11 cellular contexts compared by ENCODE assay signal in the genomic region with DNA sequence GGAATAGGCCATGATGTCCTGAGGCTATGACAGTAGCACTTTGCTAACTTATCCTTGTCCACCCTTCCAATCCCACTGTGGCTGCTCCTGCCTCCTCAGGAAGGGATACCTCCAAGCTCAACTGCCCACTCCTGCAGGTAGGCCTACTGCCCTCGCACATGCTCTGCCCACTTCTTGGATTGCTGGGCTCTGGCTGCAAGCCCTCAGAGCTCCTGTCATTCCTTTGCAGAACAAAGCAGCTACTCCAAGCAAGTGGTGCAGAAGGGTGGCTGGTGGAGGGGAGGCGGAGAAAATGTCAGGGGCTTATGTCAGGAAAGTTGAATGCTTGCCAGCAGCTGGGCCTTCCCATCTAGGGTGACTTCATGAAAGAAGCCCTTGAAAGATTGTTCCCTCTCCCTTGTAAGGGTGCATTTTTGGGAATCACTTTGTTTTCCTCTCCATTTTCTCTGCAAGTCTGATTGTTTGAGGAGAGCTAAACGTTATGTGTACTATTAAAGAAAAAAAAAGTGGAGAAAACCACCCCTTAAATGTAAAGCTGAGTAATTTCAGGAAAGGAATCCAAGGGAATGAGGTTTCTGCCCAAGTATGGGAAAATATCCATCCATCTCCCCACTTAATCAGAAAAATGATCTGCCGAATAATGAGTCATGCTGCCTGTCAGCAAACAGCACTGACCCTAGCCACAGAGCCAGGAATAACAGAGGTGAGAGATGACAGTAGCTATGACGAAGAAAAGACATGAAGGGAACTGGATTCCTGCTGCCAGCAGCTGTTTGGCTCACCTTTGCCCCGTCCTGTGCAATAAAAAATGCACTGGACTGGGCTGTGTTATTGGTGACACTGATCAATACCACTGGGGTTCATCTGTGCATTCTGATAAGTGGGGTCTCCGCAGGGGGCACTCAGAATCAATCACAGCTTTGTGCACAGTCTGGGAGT.
A peak's percentile ranks its signal among the peaks of the same experiment; 100 is the strongest.
DNase-seq lines count a peak whose midpoint lies in the region; ATAC-seq and TF ChIP-seq lines count a peak whose summit lies in the region.
"Had no signal": no experiment of that assay in that cellular context is flagged by ENCODE, and none has a peak within 500 bp of the region (broad histone marks: within the 10 kb centered on the region; RNA-seq: fewer than 3 reads in every experiment).

No MANE protein-coding gene starts in this region.

- peak overlapping the region; percentile 61 for H2AFZ ChIP-seq in IMR-90 (replicated peaks; ENCODE audit: low read length, poor library complexity)

- H3K9me3 Mint-ChIP-seq in nephron (peaks cover 2% of the 10 kb centered on the region), nephron progenitor cell (peaks cover 47% of the 10 kb centered on the region)
- no peaks in the 10 kb centered on the region for H3K9me3 Mint-ChIP-seq in naive thymus-derived CD8-positive, alpha-beta T cell
- H3K9me3 Mint-ChIP-seq: activated naive CD4-positive, alpha-beta T cell treated with anti-CD3 and anti-CD28 coated beads, Interleukin-2, amount 50 U/mL, for 24 hours had no signal

- WGBS in IMR-90 (ENCODE audit: extremely low coverage in 2 of 2, insufficient read length in 1 of 2), 2 experiments: no CpG with 5 or more reads among the region's 7 CpGs

- H3K4me1 Mint-ChIP-seq in nephron: peaks cover 42% of the 10 kb centered on the region
- H3K4me1 Mint-ChIP-seq in nephron progenitor cell: peaks cover 9% of the 10 kb centered on the region
- H3K4me1 Mint-ChIP-seq in naive thymus-derived CD8-positive, alpha-beta T cell: no peaks in the 10 kb centered on the region

- peak overlapping the region; percentile 46; the same call in 1 of the 2 replicates for H3K56ac ChIP-seq in IMR-90 (ENCODE audit: extremely low read depth, insufficient read depth, low read length)

- H3K4ac ChIP-seq in IMR-90 (ENCODE audit: low read depth, low read length): peak overlapping the region; percentile 95

- TF ChIP-seq CTCF in AG04450 (IDR thresholded peaks at IDR 0.05; ENCODE audit: low read depth, low read length): no peak
- TF ChIP-seq CTCF in IMR-90 (conservative IDR thresholded peaks at IDR 0.05; ENCODE audit: low read depth, low read length): no peak
- TF ChIP-seq CTCF in nephron (IDR thresholded peaks at IDR 0.05; ENCODE audit: unreplicated experiment in 3 of 3): no peak
- no peak for TF ChIP-seq CTCF in nephron progenitor cell (IDR thresholded peaks at IDR 0.05)

- H4K20me1 ChIP-seq in IMR-90 (ENCODE audit: insufficient read depth, low read length): no peaks in the 10 kb centered on the region

- BruUV-seq in IMR-90 (replicated peaks; lab: Mats Ljungman, UMichigan): no TSS peak

- H3K4me2 ChIP-seq in IMR-90 (ENCODE audit: low read depth, low read length): peak overlapping the region; percentile 22; the same call in 1 of the 2 replicates

- H4K5ac ChIP-seq in IMR-90 (ENCODE audit: low read depth, low read length): peak overlapping the region; percentile 73

- peak overlapping the region; percentile 74 for H3K18ac ChIP-seq in IMR-90 (ENCODE audit: low read depth, low read length)

- no peaks in the 10 kb centered on the region for H3K79me1 ChIP-seq in IMR-90 (ENCODE audit: low read depth in 1 of 2, low read length in 2 of 2)

- peak overlapping the region; percentile 96 for H2BK120ac ChIP-seq in IMR-90 (ENCODE audit: low read depth, low read length)

- peak overlapping the region; percentile 20 for H3K4me3 ChIP-seq in AG04450 (ENCODE audit: low read depth, low read length)
- H3K4me3 ChIP-seq in IMR-90 (ENCODE audit: insufficient read depth, low read depth, low read length): no peak overlapping the region

- H3K27me3 Mint-ChIP-seq in nephron (ENCODE audit: low read depth) (no peaks in the 10 kb centered on the region), nephron progenitor cell (ENCODE audit: low read depth, poor library complexity) (no peaks in the 10 kb centered on the region)
- peaks cover 0 to 33% (median 4%) of the 10 kb centered on the region in 5 donors for H3K27me3 Mint-ChIP-seq in naive thymus-derived CD8-positive, alpha-beta T cell

- peak overlapping the region; percentile 94 for H3K23ac ChIP-seq in IMR-90 (ENCODE audit: low read depth, low read length)

- no peaks in the 10 kb centered on the region for H3K36me3 ChIP-seq in IMR-90 (ENCODE audit: control insufficient read depth, insufficient read depth, low read length)

- H3K27ac ChIP-seq in AG04450 (ENCODE audit: low read depth, low read length) (peak overlapping the region; percentile 65), IMR-90 (ENCODE audit: insufficient read depth, low read length) (peak overlapping the region; percentile 62)

- H3K36me3 Mint-ChIP-seq in nephron (ENCODE audit: low read depth): peaks cover 3% of the 10 kb centered on the region
- H3K36me3 Mint-ChIP-seq in nephron progenitor cell (ENCODE audit: low read depth): no peaks in the 10 kb centered on the region
- H3K36me3 Mint-ChIP-seq in naive thymus-derived CD8-positive, alpha-beta T cell: no peaks in the 10 kb centered on the region
- H3K36me3 Mint-ChIP-seq: activated naive CD4-positive, alpha-beta T cell treated with anti-CD3 and anti-CD28 coated beads, Interleukin-2, amount 50 U/mL, for 24 hours had no signal

- peak overlapping the region; percentile 94 for H4K91ac ChIP-seq in IMR-90 (ENCODE audit: insufficient read depth, low read depth, low read length)

- peak overlapping the region; percentile 96 for H3K14ac ChIP-seq in IMR-90 (replicated peaks; ENCODE audit: low read depth, low read length)

- H2BK5ac ChIP-seq in IMR-90 (ENCODE audit: low read depth, low read length, poor library complexity, severe bottlenecking): peak overlapping the region; percentile 85

- H3K9ac ChIP-seq in IMR-90 (ENCODE audit: low read depth, low read length): no peak overlapping the region

- CTCF ChIA-PET in AG04450 (lab: Charles Lee): interaction anchor here (0.6 to 2.6 kb wide), 5 partner anchors 9 to 98 kb away, joined by 3 to 12 read pairs (median 7); no protein-coding TSS in a partner anchor
- CTCF ChIA-PET in IMR-90 (lab: Yijun Ruan, JAX): interaction anchor here (0.8 kb wide), 1 partner anchor 72 kb away, joined by 3 read pairs; no protein-coding TSS in a partner anchor

- no peak for TF ChIP-seq POLR2A in IMR-90 (IDR thresholded peaks at IDR 0.05; ENCODE audit: low read depth, low read length)

- peak; percentile 71 for ATAC-seq in IMR-90 (ENCODE audit: low read depth)
- ATAC-seq in naive thymus-derived CD8-positive, alpha-beta T cell: no peak

- H2BK15ac ChIP-seq in IMR-90 (ENCODE audit: low read depth, low read length): peak overlapping the region; percentile 59; the same call in 2 of the 3 replicates

- DNase-seq in AG04450 (ENCODE audit: low read depth, low spot score) (peak; percentile 56), IMR-90 (peak; percentile 90), dedifferentiated amniotic fluid mesenchymal stem cell (ENCODE audit: extremely low spot score) (peak; percentile 45), nephron progenitor cell (no peak)
- no peak for DNase-seq in activated CD4-positive, alpha-beta T cell treated with anti-CD3 and anti-CD28 coated beads, Interleukin-2, amount 50 U/mL, for 48 hours
- no peak for DNase-seq in stimulated activated CD4-positive, alpha-beta T cell treated with anti-CD3 and anti-CD28 coated beads, Interleukin-1b, Interleukin-23, amount 100 ng/mL, for 48 hours
- no peak for DNase-seq in naive thymus-derived CD8-positive, alpha-beta T cell
- DNase-seq: DND-41; stimulated activated naive CD4-positive, alpha-beta T cell treated with Interleukin-2 at 50 U/mL for 16 hours had no signal

- H3K4me3 Mint-ChIP-seq in nephron (peak overlapping the region in 1 of 3 experiments; percentile 59), nephron progenitor cell (no peak overlapping the region)
- no peak overlapping the region for H3K4me3 Mint-ChIP-seq in naive thymus-derived CD8-positive, alpha-beta T cell
- H3K4me3 Mint-ChIP-seq: activated naive CD4-positive, alpha-beta T cell treated with anti-CD3 and anti-CD28 coated beads, Interleukin-2, amount 50 U/mL, for 24 hours had no signal

- peak overlapping the region; percentile 96 for H2BK20ac ChIP-seq in IMR-90 (ENCODE audit: low read depth, low read length)

- H3K9me3 ChIP-seq in AG04450 (ENCODE audit: control insufficient read depth, insufficient read depth, low read length): no peaks in the 10 kb centered on the region
- no peaks in the 10 kb centered on the region for H3K9me3 ChIP-seq in IMR-90 (ENCODE audit: control insufficient read depth, insufficient read depth, low read length)

- no peaks in the 10 kb centered on the region for H3K27me3 ChIP-seq in AG04450 (ENCODE audit: control insufficient read depth, insufficient read depth, low read length)
- peaks cover 20% of the 10 kb centered on the region; the same call in 1 of the 2 replicates for H3K27me3 ChIP-seq in IMR-90 (ENCODE audit: control insufficient read depth, insufficient read depth, low read length)

- dilution Hi-C loops in IMR-90 (cut with HindIII; ENCODE audit: low sequenced_read_pairs, unreplicated experiment): no loop called here

- H2AK5ac ChIP-seq in IMR-90 (ENCODE audit: low read depth, low read length): peak overlapping the region; percentile 71

- peak overlapping the region; percentile 38 to 80 for H4K8ac ChIP-seq in IMR-90 (ENCODE audit: low read depth in 2 of 2, low read length in 2 of 2)

- H3K9me1 ChIP-seq in IMR-90 (ENCODE audit: insufficient read depth, low read length): peaks cover 12% of the 10 kb centered on the region

- H2AK9ac ChIP-seq in IMR-90 (replicated peaks; ENCODE audit: low read depth, low read length, poor library complexity): peak overlapping the region; percentile 37

- peak overlapping the region; percentile 67 to 93 (median 93) for H3K27ac Mint-ChIP-seq in nephron
- H3K27ac Mint-ChIP-seq in nephron progenitor cell: no peak overlapping the region
- H3K27ac Mint-ChIP-seq in naive thymus-derived CD8-positive, alpha-beta T cell: no peak overlapping the region
- H3K27ac Mint-ChIP-seq: activated naive CD4-positive, alpha-beta T cell treated with anti-CD3 and anti-CD28 coated beads, Interleukin-2, amount 50 U/mL, for 24 hours had no signal

- intact Hi-C loops in IMR-90 (cut with micrococcal nuclease): no loop called here

- POLR2A ChIA-PET in AG04450 (lab: Yijun Ruan, JAX) (interaction anchor here (1.1 to 1.2 kb wide), 2 partner anchors 13 to 97 kb away, joined by 3 to 4 read pairs; no protein-coding TSS in a partner anchor), IMR-90 (lab: Charles Lee; ENCODE audit: unreplicated experiment) (no interaction called here)
- POLR2A ChIA-PET in naive thymus-derived CD8-positive, alpha-beta T cell (lab: Charles Lee): no interaction called here

- in situ Hi-C loops in IMR-90 (cut with MboI; ENCODE audit: low sequenced_read_pairs): no loop called here

- no peak for TF ChIP-seq RAD21 in IMR-90 (IDR thresholded peaks at IDR 0.05; ENCODE audit: low read length)

- peaks cover 11% of the 10 kb centered on the region for H3K4me1 ChIP-seq in IMR-90 (ENCODE audit: control insufficient read depth, insufficient read depth, low read length)

TF ChIP-seq in IMR-90, 13 proteins besides CTCF, POLR2A, EP300 and RAD21 (continues in another document):
- TF ChIP-seq MXI1 (IDR thresholded peaks at IDR 0.05; ENCODE audit: borderline replicate concordance, low read depth, low read length): no peak

Comparison
In these comparisons a context has a peak if more than half of its experiments do, and no peak if none do; other contexts are left out.
1. DNase-seq: peak in AG04450 (single experiment), IMR-90 (single experiment) and dedifferentiated amniotic fluid mesenchymal stem cell (single experiment); none in activated CD4-positive, alpha-beta T cell treated with anti-CD3 and anti-CD28 coated beads, Interleukin-2, amount 50 U/mL, for 48 hours (0 of 2), stimulated activated CD4-positive, alpha-beta T cell treated with anti-CD3 and anti-CD28 coated beads, Interleukin-1b, Interleukin-23, amount 100 ng/mL, for 48 hours (single experiment), nephron progenitor cell (single experiment) and naive thymus-derived CD8-positive, alpha-beta T cell (0 of 10).
2. H3K27ac Mint-ChIP-seq: peak in nephron (3 of 3); none in nephron progenitor cell (single experiment) and naive thymus-derived CD8-positive, alpha-beta T cell (0 of 10).